29 cellular contexts compared by ENCODE assay signal in the genomic region with DNA sequence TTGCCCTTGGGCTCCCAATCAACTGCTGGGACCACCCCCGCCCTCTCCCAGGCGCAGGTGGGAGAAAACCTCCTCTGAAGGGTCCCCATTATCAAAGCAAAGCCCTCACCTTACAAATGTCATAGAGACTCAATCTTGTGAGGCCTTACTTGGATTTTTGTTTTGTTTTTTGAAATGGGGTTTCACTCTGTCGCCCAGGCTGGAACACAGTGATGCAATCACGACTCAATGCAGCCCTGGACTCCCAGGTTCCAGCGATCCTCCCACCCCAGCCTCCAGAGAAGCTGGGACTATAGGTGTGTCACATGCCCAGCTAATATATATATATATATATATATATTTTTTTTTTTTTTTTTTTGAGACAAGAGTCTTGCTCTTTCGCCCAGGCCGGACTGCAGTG.
"Had no signal": no experiment of that assay in that cellular context is flagged by ENCODE, and none has a peak within 500 bp of the region (broad histone marks: within the 10 kb centered on the region; RNA-seq: fewer than 3 reads in every experiment).

No MANE protein-coding gene starts in this region.

- H3K4me3 ChIP-seq: gastroesophageal sphincter, heart left ventricle, hepatocyte, mucosa of descending colon, ovary, psoas muscle, sigmoid colon, stomach, thyroid gland, vagina had no signal

- H3K79me2 ChIP-seq: hepatocyte had no signal

- H3K4me3 Mint-ChIP-seq: dendritic cell treated with granulocyte-macrophage colony-stimulating factor and Interleukin-4, amounts not matched to agents 40 ng/mL and 50 ng/mL, for 4 days; endodermal cell; mesothelial cell of epicardium; naive B cell; nephron progenitor cell; stimulated activated effector memory CD8-positive, alpha-beta T cell treated with anti-CD3 and anti-CD28 coated beads, Interleukin-12 subunit alpha, Interleukin-12 subunit beta, amount 100 ng/mL, for 72 hours had no signal

- H3K27me3 ChIP-seq: foreskin keratinocyte, hepatocyte, ovary, sigmoid colon, thyroid gland, vagina had no signal

- H3K9me3 Mint-ChIP-seq: dendritic cell treated with granulocyte-macrophage colony-stimulating factor and Interleukin-4, amounts not matched to agents 40 ng/mL and 50 ng/mL, for 4 days; endodermal cell; mesothelial cell of epicardium; naive B cell; nephron progenitor cell; stimulated activated effector memory CD8-positive, alpha-beta T cell treated with anti-CD3 and anti-CD28 coated beads, Interleukin-12 subunit alpha, Interleukin-12 subunit beta, amount 100 ng/mL, for 72 hours had no signal

- H3K9me3 ChIP-seq: gastroesophageal sphincter, heart left ventricle, mucosa of descending colon, ovary, psoas muscle, sigmoid colon, stomach, thyroid gland, vagina had no signal

- H3K4me1 Mint-ChIP-seq: endodermal cell, mesothelial cell of epicardium, nephron progenitor cell had no signal

- H3K27ac ChIP-seq: epithelial cell of prostate, foreskin keratinocyte, gastroesophageal sphincter, heart left ventricle, hepatocyte, ovary, psoas muscle, sigmoid colon, stomach, thyroid gland, vagina had no signal

- H3K27ac Mint-ChIP-seq: dendritic cell treated with granulocyte-macrophage colony-stimulating factor and Interleukin-4, amounts not matched to agents 40 ng/mL and 50 ng/mL, for 4 days; endodermal cell; mesothelial cell of epicardium; nephron progenitor cell; stimulated activated effector memory CD8-positive, alpha-beta T cell treated with anti-CD3 and anti-CD28 coated beads, Interleukin-12 subunit alpha, Interleukin-12 subunit beta, amount 100 ng/mL, for 72 hours had no signal

- H3K36me3 Mint-ChIP-seq: mesothelial cell of epicardium; naive B cell; stimulated activated effector memory CD8-positive, alpha-beta T cell treated with anti-CD3 and anti-CD28 coated beads, Interleukin-12 subunit alpha, Interleukin-12 subunit beta, amount 100 ng/mL, for 72 hours had no signal

- FAIRE-seq: kidney had no signal

- H3K4me1 ChIP-seq: foreskin keratinocyte, gastroesophageal sphincter, heart left ventricle, psoas muscle, sigmoid colon, stomach, thyroid gland, vagina had no signal

- H2AFZ ChIP-seq: hepatocyte had no signal

- DNase-seq: effector CD8-positive, alpha-beta T cell; endodermal cell; foreskin keratinocyte; heart left ventricle; kidney; mesenchymal stem cell; mucosa of descending colon; naive B cell; nephron progenitor cell; nucleus accumbens; ovary; psoas muscle; right cardiac atrium; sigmoid colon; stimulated activated CD4-positive, alpha-beta T cell treated with anti-CD3 and anti-CD28 coated beads, Interleukin-2, amount 100 ng/mL, for 24 hours; stimulated activated CD4-positive, alpha-beta T cell treated with anti-CD3 and anti-CD28 coated beads, Interleukin-4, amount 100 ng/mL, for 24 hours; stimulated activated naive CD4-positive, alpha-beta T cell treated with Interleukin-2 at 50 U/mL for 16 hours; stomach; thyroid gland; trophoblast cell had no signal

- ATAC-seq: esophagus mucosa; foreskin keratinocyte; gastroesophageal sphincter; heart left ventricle; left lobe of liver; mucosa of descending colon; psoas muscle; right cardiac atrium; stimulated activated effector memory CD8-positive, alpha-beta T cell treated with anti-CD3 and anti-CD28 coated beads, Interleukin-12 subunit alpha, Interleukin-12 subunit beta, amount 100 ng/mL, for 72 hours had no signal

- H3K4me2 ChIP-seq: hepatocyte had no signal

- H3K36me3 ChIP-seq: gastroesophageal sphincter, heart left ventricle, ovary, sigmoid colon, stomach, thyroid gland, vagina had no signal
